In genomic region chr1:65449214-65449823, GRCh38 we compare ENCODE assay signal across 20 cellular contexts. TPM values are rescaled to one million over a fixed set of nuclear protein-coding genes. Genes with fewer than 3 reads are reported as not detected.
DNase-seq lines count a peak whose midpoint lies in the region; ATAC-seq, FAIRE-seq and TF ChIP-seq lines count a peak whose summit lies in the region.
"Had no signal": no experiment of that assay in that cellular context is flagged by ENCODE, and none has a peak within 500 bp of the region (broad histone marks: within the 10 kb centered on the region; RNA-seq: fewer than 3 reads in every experiment).

No MANE protein-coding gene starts in this region.

- H3K36me3 Mint-ChIP-seq in CD4-positive, alpha-beta memory T cell: peaks cover 3 to 4% of the 10 kb centered on the region in 2 donors
- H3K36me3 Mint-ChIP-seq: activated naive CD8-positive, alpha-beta T cell; natural killer cell had no signal

- TF ChIP-seq POLR2A in H1 (IDR thresholded peaks at IDR 0.05; ENCODE audit: control extremely low read depth in 1 of 2, low read depth in 2 of 2, low read length in 2 of 2): no peak

- FAIRE-seq in H1 (lab: Jason Lieb, UNC): no peak

- no peaks in the 10 kb centered on the region for H3K27me3 Mint-ChIP-seq in CD4-positive, alpha-beta memory T cell
- H3K27me3 Mint-ChIP-seq: activated naive CD8-positive, alpha-beta T cell had no signal

- no peak for DNase-seq in NT2/D1 (ENCODE audit: low read depth, low spot score)
- no peak for DNase-seq in H1 (ENCODE audit: low read depth in 1 of 2, low spot score in 2 of 2)
- no peak for DNase-seq in mesenchymal stem cell
- DNase-seq in activated naive CD4-positive, alpha-beta T cell treated with Interleukin-2 at 50 U/mL for 16 hours: no peak
- no peak for DNase-seq in CD4-positive, alpha-beta memory T cell
- no peak for DNase-seq in activated CD4-positive, alpha-beta T cell treated with anti-CD3 and anti-CD28 coated beads, Interleukin-2, amount 50 U/mL, for 48 hours
- DNase-seq: activated T-cell treated with anti-CD3 and anti-CD28 coated beads, Interleukin-2, amount 50 U/mL, for 72 hours; EL; foreskin fibroblast; GM23248; natural killer cell; NCI-H187; NCI-H226; SK-N-SH; stimulated activated CD4-positive, alpha-beta T cell treated with anti-CD3 and anti-CD28 coated beads, Interleukin-4, amount 100 ng/mL, for 24 hours; uterus had no signal

- no peaks in the 10 kb centered on the region for H3K36me3 ChIP-seq in NT2/D1 (ENCODE audit: insufficient read depth, insufficient read length, low read length)
- no peaks in the 10 kb centered on the region for H3K36me3 ChIP-seq in H1 (ENCODE audit: control insufficient read depth in 2 of 4, insufficient read depth in 4 of 4, low read length in 3 of 4)
- H3K36me3 ChIP-seq in mesenchymal stem cell (ENCODE audit: control insufficient read depth in 1 of 2, insufficient read depth in 2 of 2, low read depth in 1 of 2, low read length in 2 of 2): no peaks in the 10 kb centered on the region
- H3K36me3 ChIP-seq in CD4-positive, alpha-beta memory T cell (ENCODE audit: insufficient read depth, low read length): no peaks in the 10 kb centered on the region
- H3K36me3 ChIP-seq: uterus had no signal

- no peak overlapping the region for H3K27ac ChIP-seq in C4-2B
- H3K27ac ChIP-seq in H1 (ENCODE audit: low read depth, low read length): no peak overlapping the region
- H3K27ac ChIP-seq in mesenchymal stem cell (ENCODE audit: low read length, poor library complexity, severe bottlenecking): no peak overlapping the region
- H3K27ac ChIP-seq in CD4-positive, alpha-beta memory T cell (ENCODE audit: low read depth, low read length): no peak overlapping the region
- H3K27ac ChIP-seq: GM23248, uterus had no signal

- intact Hi-C loops in CD4-positive, alpha-beta memory T cell (cut with micrococcal nuclease): no loop called here

- H3K56ac ChIP-seq in H1 (replicated peaks; ENCODE audit: insufficient read length, low read depth, low read length): no peak overlapping the region

- H3K4me3 ChIP-seq in NT2/D1 (ENCODE audit: insufficient read length, low read depth) (no peak overlapping the region), H1 (ENCODE audit: extremely low read depth in 1 of 4, insufficient read depth in 2 of 4, low read depth in 3 of 4, low read length in 4 of 4) (no peak overlapping the region), mesenchymal stem cell (ENCODE audit: insufficient read depth in 1 of 2, low read depth in 1 of 2, low read length in 2 of 2) (no peak overlapping the region)
- no peak overlapping the region for H3K4me3 ChIP-seq in CD4-positive, alpha-beta memory T cell (ENCODE audit: low read length in 2 of 2)
- H3K4me3 ChIP-seq: GM23248, uterus had no signal

- H2AK5ac ChIP-seq in H1 (ENCODE audit: low read depth, low read length) (no peak overlapping the region), mesenchymal stem cell (ENCODE audit: low read length, severe bottlenecking) (no peak overlapping the region)

- CTCF ChIA-PET in H1 (lab: Charles Lee; ENCODE audit: partially characterized antibody): interaction anchor here (0.9 to 1.3 kb wide), 7 partner anchors 9 to 224 kb away, joined by 3 to 10 read pairs (median 4); no protein-coding TSS in a partner anchor
- CTCF ChIA-PET in CD4-positive, alpha-beta memory T cell (lab: Charles Lee; ENCODE audit: partially characterized antibody): interaction anchor here (0.6 to 1.4 kb wide), 3 partner anchors 10 to 374 kb away, joined by 3 to 5 read pairs (median 3); no protein-coding TSS in a partner anchor

- H3K4me1 ChIP-seq in NT2/D1 (ENCODE audit: insufficient read depth, insufficient read length) (no peaks in the 10 kb centered on the region), H1 (replicated peaks in 1 of 4; ENCODE audit: control insufficient read depth in 3 of 4, insufficient read depth in 4 of 4, low read length in 3 of 4) (peaks cover 0 to 5% (median 4%) of the 10 kb centered on the region in 4 experiments; a peak in 5 of 7 replicates), mesenchymal stem cell (ENCODE audit: control insufficient read depth, insufficient read depth, low read depth, low read length) (peaks cover 6% of the 10 kb centered on the region)
- H3K4me1 ChIP-seq in CD4-positive, alpha-beta memory T cell (ENCODE audit: insufficient read depth, low read length): no peaks in the 10 kb centered on the region
- H3K4me1 ChIP-seq: uterus had no signal

- TF ChIP-seq RAD21 in H1 (IDR thresholded peaks at IDR 0.05 in 1 of 2, conservative IDR thresholded peaks at IDR 0.05 in 1 of 2; ENCODE audit: low read depth in 2 of 2, low read length in 2 of 2): peak in 1 of 2 experiments; percentile 14; a peak in 1 of 4 replicates

- no peak overlapping the region for H3K4me2 ChIP-seq in H1 (ENCODE audit: insufficient read depth in 1 of 2, low read depth in 2 of 2, low read length in 2 of 2)
- H3K4me2 ChIP-seq in mesenchymal stem cell (ENCODE audit: low read length, poor library complexity, severe bottlenecking): no peak overlapping the region
- H3K4me2 ChIP-seq: SK-N-SH had no signal

- no peak overlapping the region for H2BK120ac ChIP-seq in H1 (replicated peaks; ENCODE audit: low read depth, low read length)
- no peak overlapping the region for H2BK120ac ChIP-seq in mesenchymal stem cell (ENCODE audit: low read depth, low read length)

- H4K8ac ChIP-seq in H1 (ENCODE audit: extremely low read depth, insufficient read depth, low read length) (no peak overlapping the region), mesenchymal stem cell (ENCODE audit: low read length) (peak overlapping the region; percentile 69)

- H3K23me2 ChIP-seq in H1 (ENCODE audit: low read depth, low read length): no peaks in the 10 kb centered on the region

- no peak overlapping the region for H2BK20ac ChIP-seq in H1 (ENCODE audit: low read length)

- no peak overlapping the region for H3K27ac Mint-ChIP-seq in CD4-positive, alpha-beta memory T cell
- H3K27ac Mint-ChIP-seq: activated naive CD8-positive, alpha-beta T cell; activated T-cell treated with anti-CD3 and anti-CD28 coated beads, Interleukin-2, amount 50 U/mL, for 72 hours; natural killer cell had no signal

- H3K9me3 ChIP-seq in NT2/D1 (ENCODE audit: insufficient read depth, low read length) (no peaks in the 10 kb centered on the region), H1 (ENCODE audit: insufficient read depth in 2 of 2, low read depth in 1 of 2, low read length in 1 of 2) (no peaks in the 10 kb centered on the region), mesenchymal stem cell (ENCODE audit: control insufficient read depth, low read length) (no peaks in the 10 kb centered on the region)
- no peaks in the 10 kb centered on the region for H3K9me3 ChIP-seq in CD4-positive, alpha-beta memory T cell (ENCODE audit: control insufficient read depth in 1 of 2, low read length in 2 of 2)
- H3K9me3 ChIP-seq: SK-N-SH, uterus had no signal

- H3K9ac ChIP-seq in NT2/D1 (ENCODE audit: insufficient read length, low read depth): peak overlapping the region; percentile 50
- H3K9ac ChIP-seq in H1 (replicated peaks in 1 of 4; ENCODE audit: extremely low read depth in 1 of 4, low read depth in 3 of 4, low read length in 3 of 4): no peak overlapping the region
- H3K9ac ChIP-seq in mesenchymal stem cell (ENCODE audit: low read length): no peak overlapping the region
- H3K9ac ChIP-seq: GM23248, SK-N-SH had no signal

- POLR2A ChIA-PET in H1 (lab: Charles Lee; ENCODE audit: partially characterized antibody): interaction anchor here (0.8 to 1.2 kb wide), 2 partner anchors 8 to 29 kb away, joined by 3 read pairs; partner anchors contain the start of genes LEPR and LEPROT
- POLR2A ChIA-PET in CD4-positive, alpha-beta memory T cell (lab: Charles Lee; ENCODE audit: partially characterized antibody): no interaction called here

- no peaks in the 10 kb centered on the region for H3K4me1 Mint-ChIP-seq in CD4-positive, alpha-beta memory T cell
- H3K4me1 Mint-ChIP-seq: natural killer cell had no signal

- no peak for TF ChIP-seq EP300 in H1 (IDR thresholded peaks at IDR 0.05; ENCODE audit: borderline replicate concordance in 1 of 2, low read depth in 2 of 2, low read length in 2 of 2)

- no peaks in the 10 kb centered on the region for H4K20me1 ChIP-seq in H1 (replicated peaks in 1 of 2; ENCODE audit: control insufficient read depth in 1 of 2, insufficient read depth in 2 of 2, low read length in 2 of 2)

- H2BK15ac ChIP-seq in H1 (ENCODE audit: low read length) (no peak overlapping the region), mesenchymal stem cell (ENCODE audit: low read depth, poor library complexity, severe bottlenecking) (peak overlapping the region; percentile 80)

- H2BK12ac ChIP-seq in H1 (ENCODE audit: low read depth, low read length) (no peak overlapping the region), mesenchymal stem cell (ENCODE audit: low read length in 2 of 2) (no peak overlapping the region)

- 100% methylated on average over 4 of the region's 4 CpGs; no CpG with 5 or more reads in 1 of the 2 experiments for WGBS in H1 (ENCODE audit: extremely low coverage in 1 of 2, insufficient coverage in 1 of 2, insufficient read length in 1 of 2, insufficient replicate concordance in 2 of 2, low coverage in 1 of 2, low lambda C conversion rate in 2 of 2, missing lambda C conversion rate in 1 of 2), 2 experiments
- 92% methylated on average over 3 of the region's 4 CpGs for WGBS in mesenchymal stem cell

- no peak overlapping the region for H3K14ac ChIP-seq in H1 (ENCODE audit: insufficient read length)
- H3K14ac ChIP-seq in mesenchymal stem cell (ENCODE audit: low read length in 2 of 2): no peak overlapping the region

- no peak overlapping the region for H4K5ac ChIP-seq in H1 (ENCODE audit: insufficient read length, low read depth, low read length)

- H3K4ac ChIP-seq in H1 (replicated peaks; ENCODE audit: insufficient read length, low read depth, low read length) (no peak overlapping the region), mesenchymal stem cell (ENCODE audit: low read depth in 1 of 2, low read length in 2 of 2) (no peak overlapping the region)

- H3K23ac ChIP-seq in H1 (ENCODE audit: insufficient read length): no peak overlapping the region
- H3K23ac ChIP-seq in mesenchymal stem cell (ENCODE audit: low read length in 2 of 2): no peak overlapping the region

- peak overlapping the region; percentile 62; the same call in 1 of the 2 replicates for H2AFZ ChIP-seq in H1 (ENCODE audit: low read length)
- H2AFZ ChIP-seq in mesenchymal stem cell (ENCODE audit: low read depth, low read length): no peak overlapping the region
- H2AFZ ChIP-seq: GM23248 had no signal

- TF ChIP-seq CTCF in C4-2B (conservative IDR thresholded peaks at IDR 0.05) (peak; percentile 41), H1 (IDR thresholded peaks at IDR 0.05; ENCODE audit: control extremely low read depth in 1 of 3, insufficient read depth in 1 of 3, low read depth in 1 of 3, low read length in 3 of 3) (peak; percentile 13 to 46 (median 34); a peak in 3 of 4 replicates)

- H3K79me2 ChIP-seq in H1 (ENCODE audit: control insufficient read depth in 1 of 2, insufficient read depth in 2 of 2, low read length in 2 of 2): no peaks in the 10 kb centered on the region

- H3K18ac ChIP-seq in H1 (ENCODE audit: extremely low read depth, low read length) (no peak overlapping the region), mesenchymal stem cell (ENCODE audit: low read depth in 1 of 2, low read length in 2 of 2) (peak overlapping the region in 1 of 2 experiments; percentile 21)

- ATAC-seq in GM18867 (IDR thresholded peaks at IDR 0.05; ENCODE audit: unreplicated experiment): no peak
- ATAC-seq: activated CD4-positive, CD25-positive, alpha-beta regulatory T cell treated with anti-CD3 and anti-CD28 coated beads, Interleukin-2, amount 50 U/mL, for 24 hours; activated T-cell treated with anti-CD3 and anti-CD28 coated beads, Interleukin-2, amount 50 U/mL, for 72 hours; natural killer cell had no signal

- H4K91ac ChIP-seq in H1 (replicated peaks; ENCODE audit: insufficient read length, low read length) (no peak overlapping the region), mesenchymal stem cell (ENCODE audit: low read length) (peak overlapping the region; percentile 80)

- no peaks in the 10 kb centered on the region for H3K27me3 ChIP-seq in NT2/D1 (ENCODE audit: insufficient read depth, insufficient read length)
- H3K27me3 ChIP-seq in H1 (replicated peaks in 1 of 4; ENCODE audit: control insufficient read depth in 3 of 4, extremely low read depth in 1 of 4, insufficient read depth in 3 of 4, low read length in 3 of 4): no peaks in the 10 kb centered on the region; a peak in 1 of 7 replicates
- no peaks in the 10 kb centered on the region for H3K27me3 ChIP-seq in mesenchymal stem cell (ENCODE audit: control insufficient read depth in 1 of 2, insufficient read depth in 1 of 2, low read length in 2 of 2)
- no peaks in the 10 kb centered on the region for H3K27me3 ChIP-seq in CD4-positive, alpha-beta memory T cell (ENCODE audit: insufficient read depth, low read length)
- H3K27me3 ChIP-seq: uterus had no signal

- H2BK5ac ChIP-seq in H1 (ENCODE audit: low read depth, low read length) (no peak overlapping the region), mesenchymal stem cell (ENCODE audit: low read depth, low read length, poor library complexity, severe bottlenecking) (no peak overlapping the region)

- H3K4me3 Mint-ChIP-seq in CD4-positive, alpha-beta memory T cell: no peak overlapping the region
- H3K4me3 Mint-ChIP-seq: activated naive CD8-positive, alpha-beta T cell; activated T-cell treated with anti-CD3 and anti-CD28 coated beads, Interleukin-2, amount 50 U/mL, for 72 hours; natural killer cell had no signal

- H3K79me1 ChIP-seq in H1 (ENCODE audit: low read depth, low read length): no peaks in the 10 kb centered on the region
- peaks cover 3% of the 10 kb centered on the region for H3K79me1 ChIP-seq in mesenchymal stem cell (replicated peaks; ENCODE audit: low read length, poor library complexity, severe bottlenecking)

- H3K9me3 Mint-ChIP-seq in CD4-positive, alpha-beta memory T cell: peaks cover 0 to 5% (median 0%) of the 10 kb centered on the region in 8 donors

RNA-seq across cellular contexts. Expression of gene LEPR, which starts 28.9 kb away (rescaled TPM):
- 2.8 and 3.9 TPM in 2 replicates for total RNA-seq in H1 (2021; fragmentation: NEBNext Ultra II Directional; extraction: Animal tissue kit (Norgen Biotek cat#: 25700))
- 1.1 and 1.3 TPM in 2 replicates for polyA plus RNA-seq in H1 (2011; rRNA removed)
- polyA plus RNA-seq in H1 (2011; cell fraction: cytosol; rRNA removed): 1.6 TPM
- polyA plus RNA-seq in H1 (2011; cell fraction: nucleus; rRNA removed): 1.4 TPM
- 1.0 to 1.5 TPM (median 1.4 TPM) in 4 replicates for polyA plus RNA-seq in H1 (2012, experiment 1 of 2)
- polyA plus RNA-seq in H1 (2012, experiment 2 of 2): 0.14 TPM
- polyA plus RNA-seq in H1 (2013, experiment 1 of 2): 2.8 TPM
- 2.9 TPM for polyA plus RNA-seq in H1 (2013, experiment 2 of 2)
- polyA minus RNA-seq in H1 (2011; rRNA and poly(A)+ RNA removed): 4.4 and 8.9 TPM in 2 replicates
- 2.2 TPM for polyA minus RNA-seq in H1 (2011; cell fraction: cytosol; rRNA and poly(A)+ RNA removed)
- 4.5 TPM for polyA minus RNA-seq in H1 (2011; cell fraction: nucleus; rRNA and poly(A)+ RNA removed)
- 55.1 TPM for polyA plus RNA-seq in mesenchymal stem cell (2013, experiment 1 of 2)
- 58.6 TPM for polyA plus RNA-seq in mesenchymal stem cell (2013, experiment 2 of 2)
- total RNA-seq in CD4-positive, alpha-beta memory T cell: 1 to 10 TPM; 1.7 to 2.0 TPM
- 1 to 10 TPM; 2.0 to 3.0 TPM for polyA plus RNA-seq in CD4-positive, alpha-beta memory T cell

RNA-seq across cellular contexts. Expression of gene LEPROT, which starts 28.9 kb away (rescaled TPM):
- 19.9 and 25.7 TPM in 2 replicates for total RNA-seq in H1 (2021; fragmentation: NEBNext Ultra II Directional; extraction: Animal tissue kit (Norgen Biotek cat#: 25700))
- polyA plus RNA-seq in H1 (2011; rRNA removed): 20.4 and 27.2 TPM in 2 replicates
- 29.0 TPM for polyA plus RNA-seq in H1 (2011; cell fraction: cytosol; rRNA removed)
- polyA plus RNA-seq in H1 (2011; cell fraction: nucleus; rRNA removed): 9.4 TPM
- polyA plus RNA-seq in H1 (2012, experiment 1 of 2): 17.7 to 29.2 TPM (median 19.4 TPM) in 4 replicates
- 31.9 TPM for polyA plus RNA-seq in H1 (2012, experiment 2 of 2)
- polyA plus RNA-seq in H1 (2013, experiment 1 of 2): 27.3 TPM
- 30.5 TPM for polyA plus RNA-seq in H1 (2013, experiment 2 of 2)
- polyA minus RNA-seq in H1 (2011; rRNA and poly(A)+ RNA removed): 23.8 and 32.4 TPM in 2 replicates
- 16.9 TPM for polyA minus RNA-seq in H1 (2011; cell fraction: cytosol; rRNA and poly(A)+ RNA removed)
- 46.7 TPM for polyA minus RNA-seq in H1 (2011; cell fraction: nucleus; rRNA and poly(A)+ RNA removed)
- 121 TPM for polyA plus RNA-seq in mesenchymal stem cell (2013, experiment 1 of 2)
- 125 TPM for polyA plus RNA-seq in mesenchymal stem cell (2013, experiment 2 of 2)
- total RNA-seq in CD4-positive, alpha-beta memory T cell: 10 to 100 TPM; 26.4 to 27.1 TPM
- 10 to 100 TPM; 13.2 to 24.4 TPM for polyA plus RNA-seq in CD4-positive, alpha-beta memory T cell
